18 cellular contexts compared by ENCODE assay signal in the genomic region with DNA sequence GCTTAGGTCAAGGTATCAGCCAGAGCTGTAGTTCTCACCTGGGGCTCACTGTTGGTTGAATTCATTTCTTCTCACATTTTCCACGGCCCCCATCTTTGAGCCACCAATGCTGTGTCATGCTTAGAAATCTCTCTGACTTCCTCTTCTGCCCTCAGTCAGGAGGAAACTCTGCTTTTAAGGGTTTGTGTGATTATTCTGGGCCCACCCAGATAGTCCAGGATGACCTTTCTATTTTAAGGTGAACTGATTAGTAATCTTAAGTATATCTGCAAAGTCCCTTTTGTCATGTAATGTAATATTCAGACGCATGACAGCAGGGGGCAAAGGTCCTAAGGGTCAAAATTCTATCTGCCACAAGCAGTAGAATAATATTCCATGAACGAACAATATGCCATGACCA.
"Had no signal": no experiment of that assay in that cellular context is flagged by ENCODE, and none has a peak within 500 bp of the region (broad histone marks: within the 10 kb centered on the region; RNA-seq: fewer than 3 reads in every experiment).

No MANE protein-coding gene starts in this region.

- H3K36me3 Mint-ChIP-seq: activated naive CD4-positive, alpha-beta T cell treated with anti-CD3 and anti-CD28 coated beads, Interleukin-2, amount 50 U/mL, for 24 hours had no signal

- H3K9me3 ChIP-seq: body of pancreas, mucosa of descending colon, neutrophil, suprapubic skin, upper lobe of right lung had no signal

- H3K4me3 ChIP-seq: body of pancreas, hepatocyte, mucosa of descending colon, suprapubic skin, upper lobe of right lung had no signal

- H3K4me1 ChIP-seq: body of pancreas, parathyroid adenoma, upper lobe of right lung had no signal

- H3K4me1 Mint-ChIP-seq: activated naive CD4-positive, alpha-beta T cell treated with anti-CD3 and anti-CD28 coated beads, Interleukin-2, amount 50 U/mL, for 24 hours; natural killer cell had no signal

- H3K9me3 Mint-ChIP-seq: natural killer cell had no signal

- DNase-seq: activated CD4-positive, alpha-beta T cell treated with anti-CD3 and anti-CD28 coated beads, Interleukin-2, amount 50 U/mL, for 48 hours; activated T-cell treated with anti-CD3 and anti-CD28 coated beads, Interleukin-2, amount 50 U/mL, for 48 hours; amniotic stem cell; body of pancreas; caudate nucleus; islet precursor cell; mammary epithelial cell; mucosa of descending colon; natural killer cell; stimulated activated naive CD4-positive, alpha-beta T cell; upper lobe of right lung had no signal

- H3K36me3 ChIP-seq: neutrophil, suprapubic skin, upper lobe of right lung had no signal

- H3K4me3 Mint-ChIP-seq: activated naive CD4-positive, alpha-beta T cell treated with anti-CD3 and anti-CD28 coated beads, Interleukin-2, amount 50 U/mL, for 24 hours; natural killer cell had no signal

- H3K27me3 ChIP-seq: body of pancreas, suprapubic skin, upper lobe of right lung had no signal

- H3K27ac ChIP-seq: body of pancreas, hepatocyte, neutrophil, parathyroid adenoma, suprapubic skin, upper lobe of right lung, VCaP had no signal

- H3K27ac Mint-ChIP-seq: activated naive CD4-positive, alpha-beta T cell treated with anti-CD3 and anti-CD28 coated beads, Interleukin-2, amount 50 U/mL, for 24 hours; natural killer cell had no signal

- ATAC-seq: body of pancreas, esophagus mucosa, mucosa of descending colon, natural killer cell, upper lobe of right lung had no signal
